Comparison of ENCODE assay signal across 10 cellular contexts in the genomic region with DNA sequence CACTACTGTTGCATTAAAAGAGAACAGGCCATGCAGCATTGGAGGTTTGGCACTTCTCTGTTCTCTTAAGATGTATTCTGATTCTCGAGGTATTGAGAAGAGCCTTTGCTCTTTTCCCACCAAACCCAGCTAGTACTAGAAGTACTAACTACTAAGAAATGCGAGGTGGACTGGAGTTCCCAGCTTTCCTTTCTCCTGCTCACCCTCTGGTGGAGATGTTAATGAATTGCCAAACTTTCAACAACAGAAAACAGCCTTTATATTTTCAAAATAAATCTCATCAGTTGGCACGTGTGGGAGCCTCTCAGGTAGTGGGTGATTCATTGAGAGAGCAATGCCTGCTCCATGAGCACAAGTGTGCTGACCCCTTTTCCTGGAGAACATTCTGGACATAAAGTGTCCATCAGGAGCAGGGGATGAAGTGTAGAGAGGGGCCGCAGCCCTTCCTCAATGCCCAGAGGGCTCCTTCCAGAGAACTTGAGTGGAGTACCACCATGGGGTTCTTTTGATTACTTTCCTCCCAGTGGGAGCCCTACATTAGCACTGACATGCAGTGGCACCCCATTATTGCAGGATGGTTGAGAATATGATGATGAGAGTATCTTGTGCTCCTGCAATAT. TPM values are rescaled to one million over a fixed set of nuclear protein-coding genes. Genes with fewer than 3 reads are reported as not detected.
A peak's percentile ranks its signal among the peaks of the same experiment; 100 is the strongest.
DNase-seq lines count a peak whose midpoint lies in the region; ATAC-seq and TF ChIP-seq lines count a peak whose summit lies in the region.
"Had no signal": no experiment of that assay in that cellular context is flagged by ENCODE, and none has a peak within 500 bp of the region (broad histone marks: within the 10 kb centered on the region; RNA-seq: fewer than 3 reads in every experiment).

No MANE protein-coding gene starts in this region.

- intact Hi-C loops in OCI-LY7 (cut with micrococcal nuclease; ENCODE audit: unreplicated experiment) = no loop called here
- intact Hi-C loops in upper lobe of right lung (cut with DNase I) = loop anchor here (10.0 kb wide), 1 partner anchor 236 kb away; no protein-coding TSS in a partner anchor

- H3K4me2 ChIP-seq in OCI-LY7 (ENCODE audit: low read length) = no peak overlapping the region

- H3K27me3 ChIP-seq in upper lobe of right lung = peaks cover 93% of the 10 kb centered on the region

- no peak for ATAC-seq in upper lobe of right lung

- H3K36me3 Mint-ChIP-seq in type B pancreatic cell = no peaks in the 10 kb centered on the region

- no peaks in the 10 kb centered on the region for H3K9me3 Mint-ChIP-seq in type B pancreatic cell

- H3K27ac Mint-ChIP-seq in type B pancreatic cell = no peak overlapping the region

- H3K9me2 ChIP-seq in OCI-LY7 (ENCODE audit: insufficient read depth, low read length) = no peaks in the 10 kb centered on the region

- H4K20me1 ChIP-seq in OCI-LY7 (ENCODE audit: insufficient read depth, low read length) = no peaks in the 10 kb centered on the region

- CTCF ChIA-PET in OCI-LY7 (lab: Charles Lee; ENCODE audit: unreplicated experiment) = no interaction called here

- no peak overlapping the region for H2AFZ ChIP-seq in OCI-LY7 (ENCODE audit: low read length)

- H3K4me3 ChIP-seq in OCI-LY7 (ENCODE audit: low read depth, low read length, poor library complexity, severe bottlenecking) (no peak overlapping the region), epithelial cell of proximal tubule (ENCODE audit: low read depth, low read length) (no peak overlapping the region), upper lobe of right lung (no peak overlapping the region)

- H3K4me1 ChIP-seq in OCI-LY7 (ENCODE audit: insufficient read depth, low read length, poor library complexity, severe bottlenecking) (no peaks in the 10 kb centered on the region), upper lobe of right lung (peaks cover 5% of the 10 kb centered on the region)

- H3K27ac ChIP-seq in OCI-LY7 (ENCODE audit: low read depth, low read length, poor library complexity, severe bottlenecking) (no peak overlapping the region), upper lobe of right lung (no peak overlapping the region)

- H3K79me2 ChIP-seq in OCI-LY7 (ENCODE audit: insufficient read depth, low read depth, low read length) = no peaks in the 10 kb centered on the region

- no peak overlapping the region for H3K4me3 Mint-ChIP-seq in type B pancreatic cell

- H3K9me3 ChIP-seq in OCI-LY7 (ENCODE audit: low read length) (no peaks in the 10 kb centered on the region), upper lobe of right lung (no peaks in the 10 kb centered on the region)

- H3K27me3 Mint-ChIP-seq in type B pancreatic cell = peaks cover 93% of the 10 kb centered on the region

- peak; percentile 71 for TF ChIP-seq CTCF in OCI-LY7 (conservative IDR thresholded peaks at IDR 0.05; ENCODE audit: low read length)
- TF ChIP-seq CTCF in epithelial cell of proximal tubule (conservative IDR thresholded peaks at IDR 0.05; ENCODE audit: low read depth, low read length) = peak; percentile 66
- TF ChIP-seq CTCF in type B pancreatic cell (conservative IDR thresholded peaks at IDR 0.05) = peak; percentile 63
- TF ChIP-seq CTCF in upper lobe of right lung (IDR thresholded peaks at IDR 0.05) = no peak

- no TSS peak for BruUV-seq in OCI-LY7 (replicated peaks; lab: Mats Ljungman, UMichigan)

- H3K36me3 ChIP-seq in OCI-LY7 (ENCODE audit: insufficient read depth, low read length) (no peaks in the 10 kb centered on the region), upper lobe of right lung (no peaks in the 10 kb centered on the region)

- POLR2A ChIA-PET in OCI-LY7 (lab: Charles Lee) = no interaction called here

- peak; percentile 34 for DNase-seq in SIG-M5 treated with dmso at 0.1 percent for 504 hours (lab: John Stamatoyannopoulos, UW; ENCODE audit: unreplicated experiment)
- DNase-seq in SIG-M5 (lab: John Stamatoyannopoulos, UW) = no peak
- peak; percentile 15 for DNase-seq in OCI-LY7 (ENCODE audit: low spot score)
- no peak for DNase-seq in epithelial cell of proximal tubule (ENCODE audit: low read depth)
- DNase-seq in type B pancreatic cell (ENCODE audit: extremely low spot score, unreplicated experiment) = no peak
- DNase-seq in T1000 (lab: John Stamatoyannopoulos, UW) = no peak
- no peak for DNase-seq in cerebellar nuclear complex (lab: John Stamatoyannopoulos, UW)
- DNase-seq in upper lobe of right lung = no peak
- DNase-seq: activated CD4-positive, alpha-beta T cell treated with anti-CD3 and anti-CD28 coated beads for 48 hours; DMS79 had no signal

- peaks cover 13% of the 10 kb centered on the region for H3K4me1 Mint-ChIP-seq in type B pancreatic cell (ENCODE audit: unreplicated experiment)

RNA-seq across cellular contexts. Expression of a gene that starts 45.7 kb away (rescaled TPM):
- total RNA-seq in OCI-LY7 (2014; rRNA removed; shearing (Covaris generic)) = not detected in 2 replicates
- total RNA-seq in OCI-LY7 (2022) (0.25 TPM in 1 of 2 replicates, not detected in the other), epithelial cell of proximal tubule (not detected in 2 replicates), type B pancreatic cell (ENCODE audit: low replicate concordance) (not detected in 2 replicates), upper lobe of right lung (not detected)

Comparison
In these comparisons a context has a peak if more than half of its experiments do, and no peak if none do; other contexts are left out.
1. DNase-seq: peak in SIG-M5 treated with dmso at 0.1 percent for 504 hours (single experiment) and OCI-LY7 (single experiment); none in SIG-M5 (single experiment), epithelial cell of proximal tubule (single experiment), type B pancreatic cell (single experiment), T1000 (single experiment), cerebellar nuclear complex (0 of 2) and upper lobe of right lung (single experiment).